19 cellular contexts compared by ENCODE assay signal in the genomic region with DNA sequence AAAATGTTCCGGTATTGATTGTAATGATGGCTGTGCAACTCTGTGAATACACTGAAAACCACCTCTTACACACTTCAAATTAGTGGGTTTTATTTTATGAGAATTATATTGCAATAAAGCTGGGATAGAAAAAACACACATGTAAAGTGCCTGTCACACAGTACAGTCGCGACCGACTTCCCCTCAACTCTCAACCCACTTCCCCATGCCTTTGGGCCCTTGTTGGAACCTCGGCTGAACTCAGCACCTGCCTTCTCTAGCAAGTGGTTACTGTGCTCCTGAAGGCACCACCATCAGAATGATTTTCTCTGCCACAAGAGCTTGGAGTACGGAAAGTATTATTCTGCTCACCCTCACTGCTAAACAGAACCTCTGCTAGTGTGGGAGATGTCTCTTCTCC. TPM values are rescaled to one million over a fixed set of nuclear protein-coding genes. Genes with fewer than 3 reads are reported as not detected.
DNase-seq lines count a peak whose midpoint lies in the region; ATAC-seq and TF ChIP-seq lines count a peak whose summit lies in the region.
"Had no signal": no experiment of that assay in that cellular context is flagged by ENCODE, and none has a peak within 500 bp of the region (broad histone marks: within the 10 kb centered on the region; RNA-seq: fewer than 3 reads in every experiment).

No MANE protein-coding gene starts in this region.

- H3K27ac Mint-ChIP-seq in activated B cell treated with CpG ODN at 0.5 μM for 24 hours (no peak overlapping the region), naive B cell (peak overlapping the region in 1 of 6 donors; percentile 17)
- H3K27ac Mint-ChIP-seq: CD4-positive, CD25-positive, alpha-beta regulatory T cell had no signal

- intact Hi-C loops in activated B cell treated with CpG ODN at 0.5 μM for 24 hours (cut with micrococcal nuclease) = no loop called here

- TF ChIP-seq CTCF in activated B cell treated with CpG ODN at 0.5 μM for 24 hours (IDR thresholded peaks at IDR 0.05) = no peak

- in situ Hi-C loops in G401 (cut with HindIII; ENCODE audit: low sequenced_read_pairs) = no loop called here

- POLR2A ChIA-PET in activated B cell treated with CpG ODN at 0.5 μM for 24 hours (lab: Charles Lee) = interaction anchor here (0.8 to 1.5 kb wide), 2 partner anchors 9 to 223 kb away, joined by 3 read pairs; no protein-coding TSS in a partner anchor

- H3K4me1 Mint-ChIP-seq in activated B cell treated with CpG ODN at 0.5 μM for 24 hours (peaks cover 31% of the 10 kb centered on the region), naive B cell (peaks cover 30 to 56% (median 33%) of the 10 kb centered on the region in 3 donors)

- no peak overlapping the region for H3K4me3 Mint-ChIP-seq in activated B cell treated with CpG ODN at 0.5 μM for 24 hours
- H3K4me3 Mint-ChIP-seq in naive B cell = no peak overlapping the region
- H3K4me3 Mint-ChIP-seq: CD4-positive, CD25-positive, alpha-beta regulatory T cell; CD8-positive, alpha-beta memory T cell had no signal

- DNase-seq in activated CD8-positive, alpha-beta memory T cell treated with anti-CD3 and anti-CD28 coated beads, Interleukin-2, amount 50 U/mL, for 48 hours = peak; percentile 35
- no peak for DNase-seq in activated CD8-positive, alpha-beta memory T cell treated with anti-CD3 and anti-CD28 coated beads, Interleukin-2, amount 50 U/mL, for 4 hours
- DNase-seq in activated B cell treated with CpG ODN at 0.5 μM for 24 hours = no peak
- peak; percentile 15 for DNase-seq in naive B cell
- DNase-seq in G401 (ENCODE audit: low spot score) = no peak
- DNase-seq: BE2C; C1 segment of cervical spinal cord; CD4-positive, CD25-positive, alpha-beta regulatory T cell; CD8-positive, alpha-beta memory T cell; COR-L47; DMS 273 treated with DMSO at 0.1 percent for 48 hours; DMS53; DND-41; EL had no signal

- H3K36me3 Mint-ChIP-seq in activated B cell treated with CpG ODN at 0.5 μM for 24 hours (ENCODE audit: low read depth) (no peaks in the 10 kb centered on the region), naive B cell (peaks cover 0 to 4% of the 10 kb centered on the region in 2 donors)
- H3K36me3 Mint-ChIP-seq: CD4-positive, CD25-positive, alpha-beta regulatory T cell had no signal

- peak; percentile 37 for ATAC-seq in activated B cell treated with CpG ODN at 0.5 μM for 24 hours (ENCODE audit: low read depth)
- ATAC-seq in naive B cell (ENCODE audit: low read depth in 2 of 2) = peak; percentile 56 to 64
- ATAC-seq in GM21360 (IDR thresholded peaks at IDR 0.05; ENCODE audit: unreplicated experiment) = no peak
- ATAC-seq in HG03280 (IDR thresholded peaks at IDR 0.05; ENCODE audit: unreplicated experiment) = no peak

- CTCF ChIA-PET in activated B cell treated with CpG ODN at 0.5 μM for 24 hours (lab: Charles Lee) = interaction anchor here (0.6 to 2.9 kb wide), 4 partner anchors 12 to 696 kb away, joined by 3 to 10 read pairs (median 7); no protein-coding TSS in a partner anchor

- H3K27me3 Mint-ChIP-seq in activated B cell treated with CpG ODN at 0.5 μM for 24 hours = no peaks in the 10 kb centered on the region
- no peaks in the 10 kb centered on the region for H3K27me3 Mint-ChIP-seq in naive B cell

- no peaks in the 10 kb centered on the region for H3K9me3 Mint-ChIP-seq in activated B cell treated with CpG ODN at 0.5 μM for 24 hours
- H3K9me3 Mint-ChIP-seq in naive B cell = no peaks in the 10 kb centered on the region
- H3K9me3 Mint-ChIP-seq: CD4-positive, CD25-positive, alpha-beta regulatory T cell; CD8-positive, alpha-beta memory T cell had no signal

RNA-seq across cellular contexts. Expression of gene KCNJ1, which starts 13.5 kb away (rescaled TPM):
- total RNA-seq in activated B cell treated with CpG ODN at 0.5 μM for 24 hours = 0.20 TPM in 1 of 2 replicates, not detected in the other
- polyA plus RNA-seq in naive B cell (ENCODE audit: low read depth in 6 of 6) = under 1 TPM in 3 of 6 donors, not detected in 3; 0.18 to 0.64 (median 0.20) TPM
- total RNA-seq in G401 (2014; rRNA removed; shearing (Covaris generic)) = not detected in 2 replicates
- total RNA-seq: A172; CD4-positive, CD25-positive, alpha-beta regulatory T cell; CD8-positive, alpha-beta memory T cell; HT1080 had no signal
- polyA plus RNA-seq: CD8-positive, alpha-beta memory T cell had no signal

RNA-seq across cellular contexts. Expression of gene KCNJ5, which starts 37.6 kb away (rescaled TPM):
- total RNA-seq in activated B cell treated with CpG ODN at 0.5 μM for 24 hours = not detected in 2 replicates
- not detected for polyA plus RNA-seq in naive B cell (ENCODE audit: low read depth in 6 of 6)
- total RNA-seq in G401 (2014; rRNA removed; shearing (Covaris generic)) = not detected in 2 replicates
- total RNA-seq: CD4-positive, CD25-positive, alpha-beta regulatory T cell; H1; HT1080 had no signal
- polyA plus RNA-seq: CD4-positive, CD25-positive, alpha-beta regulatory T cell; CD8-positive, alpha-beta memory T cell had no signal

Comparison
In these comparisons a context has a peak if more than half of its experiments do, and no peak if none do; other contexts are left out.
1. DNase-seq: peak in activated CD8-positive, alpha-beta memory T cell treated with anti-CD3 and anti-CD28 coated beads, Interleukin-2, amount 50 U/mL, for 48 hours (single experiment) and naive B cell (single experiment); none in activated CD8-positive, alpha-beta memory T cell treated with anti-CD3 and anti-CD28 coated beads, Interleukin-2, amount 50 U/mL, for 4 hours (single experiment), activated B cell treated with CpG ODN at 0.5 μM for 24 hours (single experiment) and G401 (single experiment).
2. ATAC-seq: peak in activated B cell treated with CpG ODN at 0.5 μM for 24 hours (single experiment) and naive B cell (2 of 2); none in GM21360 (single experiment) and HG03280 (single experiment).